Comparison of ENCODE assay signal across 32 cellular contexts in the genomic region with DNA sequence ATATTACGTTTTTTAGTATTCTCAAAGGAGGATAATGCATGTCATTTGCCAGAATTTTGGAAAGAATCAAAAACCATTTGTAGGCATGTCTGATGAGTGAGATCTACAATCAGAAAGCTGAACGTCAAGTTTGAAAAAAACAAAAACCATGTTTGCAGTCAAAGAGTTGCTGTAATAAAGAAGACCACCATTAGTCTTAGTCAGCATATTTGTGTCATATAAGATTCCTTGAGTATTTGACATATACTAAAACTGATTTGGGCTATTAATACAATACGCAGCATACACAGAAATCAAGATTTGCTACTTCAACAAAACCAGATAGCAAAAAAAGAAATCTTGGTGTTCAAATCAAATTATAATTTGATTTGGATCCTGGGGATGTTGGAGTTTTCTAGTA.
"Had no signal": no experiment of that assay in that cellular context is flagged by ENCODE, and none has a peak within 500 bp of the region (broad histone marks: within the 10 kb centered on the region; RNA-seq: fewer than 3 reads in every experiment).

No MANE protein-coding gene starts in this region.

- ATAC-seq: Panc1, Right ventricle myocardium inferior, SK-N-SH treated with all-trans-retinoic acid at 6 μM for 48 hours, T-cell had no signal

- DNase-seq: Kasumi-1, MG63, NCI-H1048, NCI-H1092 treated with DMSO at 0.1 percent for 48 hours, NCI-H1105 treated with DMSO at 0.1 percent for 48 hours, NCI-H1436, NCI-H146, NCI-H1694, NCI-H187, NCI-H1930, NCI-H2029 treated with DMSO at 0.1 percent for 48 hours, NCI-H2081 treated with DMSO at 0.1 percent for 48 hours, NCI-H2107, NCI-H2171, NCI-H226, NCI-H446 treated with DMSO at 0.1 percent for 48 hours, NCI-H510A, NCI-H524, NCI-H69, NCI-H748 treated with DMSO at 0.1 percent for 48 hours, NCI-H82, PC-9, SHP77, SIG-M5, SJCRH30, T-cell had no signal

- FAIRE-seq: RCC 7860 had no signal

- H3K4me3 ChIP-seq: MG63, PC-9, SJCRH30, SK-N-MC had no signal

- H3K36me3 ChIP-seq: MG63 had no signal

- H3K27me3 ChIP-seq: MG63, SJCRH30 had no signal

- H3K9me3 ChIP-seq: MG63 had no signal

- H3K4me2 ChIP-seq: PC-9 had no signal

- H2AFZ ChIP-seq: PC-9 had no signal

- H3K27ac ChIP-seq: PC-9, RWPE1, SJCRH30, SK-N-MC had no signal
